8 cellular contexts compared by ENCODE assay signal in genomic region chr21:33894736-33895288, GRCh38. TPM values are rescaled to one million over a fixed set of nuclear protein-coding genes. Genes with fewer than 3 reads are reported as not detected.
A peak's percentile ranks its signal among the peaks of the same experiment; 100 is the strongest.
DNase-seq lines count a peak whose midpoint lies in the region; ATAC-seq and TF ChIP-seq lines count a peak whose summit lies in the region.

No MANE protein-coding gene starts in this region.

- no peak overlapping the region for H2BK12ac ChIP-seq in H9 (ENCODE audit: insufficient read length, low read depth, low read length)

- no peak overlapping the region for H2BK20ac ChIP-seq in H9 (ENCODE audit: low read depth, low read length, poor library complexity, severe bottlenecking)

- H3K79me1 ChIP-seq in H9 (ENCODE audit: insufficient read depth, low read depth, low read length, poor library complexity, severe bottlenecking) = no peaks in the 10 kb centered on the region

- no peaks in the 10 kb centered on the region for H3K27me3 ChIP-seq in H9 (ENCODE audit: insufficient read depth, low read length)
- no peaks in the 10 kb centered on the region for H3K27me3 ChIP-seq in lower lobe of right lung (ENCODE audit: low read depth)

- peaks cover 2 to 10% of the 10 kb centered on the region in 2 experiments; a peak in 2 of 5 replicates for H3K9me3 Mint-ChIP-seq in H9

- ATAC-seq in lower lobe of right lung (peak; percentile 86 to 87), GM19452 (IDR thresholded peaks at IDR 0.05; ENCODE audit: unreplicated experiment) (no peak)

- no peak overlapping the region; the same call in 1 of the 2 replicates for H3K14ac ChIP-seq in H9 (ENCODE audit: insufficient read depth, low read length)

- H4K20me1 ChIP-seq in H9 (ENCODE audit: control insufficient read depth, insufficient read depth, insufficient read length) = peaks cover 3% of the 10 kb centered on the region

- H3K4me3 ChIP-seq in lower lobe of right lung = peak overlapping the region; percentile 37

- H2BK5ac ChIP-seq in H9 (ENCODE audit: insufficient read length, low read length) = no peak overlapping the region

- no peak overlapping the region for H2AK5ac ChIP-seq in H9 (ENCODE audit: insufficient read length, low read length)

- peaks cover 23 to 28% of the 10 kb centered on the region in 2 experiments for H3K4me1 Mint-ChIP-seq in H9

- no peaks in the 10 kb centered on the region for H3K36me3 Mint-ChIP-seq in H9 (ENCODE audit: insufficient read depth in 1 of 3, low read depth in 3 of 3)

- peak overlapping the region; percentile 4 for H3K4me2 ChIP-seq in H9 (ENCODE audit: insufficient read depth, insufficient read length, low read length)

- peaks cover 5% of the 10 kb centered on the region for H3K27me3 Mint-ChIP-seq in H9 (ENCODE audit: low read depth)

- no peak overlapping the region for H4K5ac ChIP-seq in H9 (ENCODE audit: insufficient read length, low read depth, low read length)

- intact Hi-C loops in lower lobe of right lung (cut with DNase I) = no loop called here

- H4K91ac ChIP-seq in H9 (ENCODE audit: insufficient read length, low read depth, low read length) = no peak overlapping the region

- H4K8ac ChIP-seq in H9 (replicated peaks; ENCODE audit: insufficient read length, low read depth, low read length) = peak overlapping the region; percentile 7

- no peak overlapping the region for H2BK15ac ChIP-seq in H9 (ENCODE audit: low read depth, low read length)

- no peak overlapping the region for H3K9ac ChIP-seq in H9 (ENCODE audit: extremely low read depth, insufficient read length, low read length)

- no peak overlapping the region for H3T11ph ChIP-seq in H9 (ENCODE audit: low read length)

- H3K36me3 ChIP-seq in lower lobe of right lung = no peaks in the 10 kb centered on the region

- H3K23ac ChIP-seq in H9 (ENCODE audit: insufficient read length, low read depth, low read length) = no peak overlapping the region

- no peak overlapping the region for H3K4ac ChIP-seq in H9 (ENCODE audit: low read depth, low read length)

- H3K4me1 ChIP-seq in H9 (ENCODE audit: insufficient read depth, low read length) (no peaks in the 10 kb centered on the region; the same call in none of the 2 replicates), lower lobe of right lung (peaks cover 12% of the 10 kb centered on the region)

- no peak overlapping the region for H3K56ac ChIP-seq in H9 (ENCODE audit: insufficient read length, low read depth, low read length)

- H3K9me3 ChIP-seq in H9 (ENCODE audit: control insufficient read depth, low read depth, low read length) = no peaks in the 10 kb centered on the region
- H3K9me3 ChIP-seq in lower lobe of right lung = no peaks in the 10 kb centered on the region

- no peaks in the 10 kb centered on the region for H3K23me2 ChIP-seq in H9 (ENCODE audit: insufficient read length, low read depth, low read length, poor library complexity, severe bottlenecking)

- peak overlapping the region in 2 of 3 experiments; percentile 9 to 85; a peak in 2 of 7 replicates for H3K27ac Mint-ChIP-seq in H9

- H2AFZ ChIP-seq in H9 (ENCODE audit: low read length) = no peak overlapping the region

- peak overlapping the region; percentile 21 to 35; a peak in 4 of 5 replicates for H3K4me3 Mint-ChIP-seq in H9

- no CpG with 5 or more reads among the region's 20 CpGs for WGBS in H9 (ENCODE audit: extremely low coverage, insufficient read length, low lambda C conversion rate)

- DNase-seq in AG09319 (ENCODE audit: extremely low read depth, low read depth) (peak; percentile 69), H9 (peak; percentile 92), NCI-H524 (lab: John Stamatoyannopoulos, UW) (peak; percentile 89 to 95), dermis microvascular lymphatic vessel endothelial cell (ENCODE audit: low read depth in 2 of 2) (peak; percentile 63 to 89), lower lobe of right lung (peak; percentile 75)
- peak; percentile 33 to 58 for DNase-seq in activated CD4-positive, alpha-beta T cell treated with anti-CD3 and anti-CD28 coated beads, Interleukin-2, amount 50 U/mL, for 24 hours (ENCODE audit: low read depth in 1 of 2, low spot score in 1 of 2)
- peak; percentile 69 to 71 for DNase-seq in stimulated activated CD4-positive, alpha-beta T cell treated with anti-CD3 and anti-CD28 coated beads, Interleukin-4, amount 100 ng/mL, for 4 hours

- no peak overlapping the region for H2BK120ac ChIP-seq in H9 (ENCODE audit: low read depth, low read length, poor library complexity, severe bottlenecking)

- H3K27ac ChIP-seq in H9 (ENCODE audit: insufficient read length, low read depth, low read length) = no peak overlapping the region
- no peak overlapping the region for H3K27ac ChIP-seq in lower lobe of right lung

- no peak overlapping the region for H3K18ac ChIP-seq in H9 (ENCODE audit: insufficient read length, low read depth, low read length)

- no peaks in the 10 kb centered on the region for H3K79me2 ChIP-seq in H9 (ENCODE audit: insufficient read depth, low read length)

- TF ChIP-seq CTCF in AG09319 (IDR thresholded peaks at IDR 0.05; ENCODE audit: low read depth, low read length) = peak; percentile 93
- TF ChIP-seq CTCF in H9 (conservative IDR thresholded peaks at IDR 0.05) = peak; percentile 67
- peak; percentile 55 for TF ChIP-seq CTCF in lower lobe of right lung (IDR thresholded peaks at IDR 0.05)

RNA-seq across cellular contexts. Expression of gene ATP5PO, which starts 20.8 kb away (rescaled TPM):
- 263 and 275 TPM in 2 replicates for total RNA-seq in H9 (2021)
- total RNA-seq in dermis microvascular lymphatic vessel endothelial cell = 132 and 180 TPM in 2 replicates
- total RNA-seq in lower lobe of right lung = 100 TPM
